2 cellular contexts compared by ENCODE assay signal in genomic region chr1:2055911-2056575, GRCh38.
TF ChIP-seq lines count a peak whose summit lies in the region.

No MANE protein-coding gene starts in this region.

TF ChIP-seq in GM23338, 12 proteins besides CTCF, POLR2A, EP300 and RAD21:
- TF ChIP-seq ZNF114 (CRISPR knock-in tag; IDR thresholded peaks at IDR 0.05) (no peak), EZH2phosphoT487 (IDR thresholded peaks at IDR 0.05; ENCODE audit: unreplicated experiment) (no peak), POLR2AphosphoS5 (IDR thresholded peaks at IDR 0.05; ENCODE audit: low read depth) (no peak), JUNB (IDR thresholded peaks at IDR 0.05; ENCODE audit: unreplicated experiment) (no peak), REST (IDR thresholded peaks at IDR 0.05; ENCODE audit: unreplicated experiment) (no peak), STAT1 (IDR thresholded peaks at IDR 0.05; ENCODE audit: unreplicated experiment) (no peak), CREB1 (CRISPR knock-in tag; IDR thresholded peaks at IDR 0.05; ENCODE audit: low read depth) (no peak), EZH2 (IDR thresholded peaks at IDR 0.05; ENCODE audit: low read depth, unreplicated experiment) (no peak)
- TF ChIP-seq, protein P1, sequence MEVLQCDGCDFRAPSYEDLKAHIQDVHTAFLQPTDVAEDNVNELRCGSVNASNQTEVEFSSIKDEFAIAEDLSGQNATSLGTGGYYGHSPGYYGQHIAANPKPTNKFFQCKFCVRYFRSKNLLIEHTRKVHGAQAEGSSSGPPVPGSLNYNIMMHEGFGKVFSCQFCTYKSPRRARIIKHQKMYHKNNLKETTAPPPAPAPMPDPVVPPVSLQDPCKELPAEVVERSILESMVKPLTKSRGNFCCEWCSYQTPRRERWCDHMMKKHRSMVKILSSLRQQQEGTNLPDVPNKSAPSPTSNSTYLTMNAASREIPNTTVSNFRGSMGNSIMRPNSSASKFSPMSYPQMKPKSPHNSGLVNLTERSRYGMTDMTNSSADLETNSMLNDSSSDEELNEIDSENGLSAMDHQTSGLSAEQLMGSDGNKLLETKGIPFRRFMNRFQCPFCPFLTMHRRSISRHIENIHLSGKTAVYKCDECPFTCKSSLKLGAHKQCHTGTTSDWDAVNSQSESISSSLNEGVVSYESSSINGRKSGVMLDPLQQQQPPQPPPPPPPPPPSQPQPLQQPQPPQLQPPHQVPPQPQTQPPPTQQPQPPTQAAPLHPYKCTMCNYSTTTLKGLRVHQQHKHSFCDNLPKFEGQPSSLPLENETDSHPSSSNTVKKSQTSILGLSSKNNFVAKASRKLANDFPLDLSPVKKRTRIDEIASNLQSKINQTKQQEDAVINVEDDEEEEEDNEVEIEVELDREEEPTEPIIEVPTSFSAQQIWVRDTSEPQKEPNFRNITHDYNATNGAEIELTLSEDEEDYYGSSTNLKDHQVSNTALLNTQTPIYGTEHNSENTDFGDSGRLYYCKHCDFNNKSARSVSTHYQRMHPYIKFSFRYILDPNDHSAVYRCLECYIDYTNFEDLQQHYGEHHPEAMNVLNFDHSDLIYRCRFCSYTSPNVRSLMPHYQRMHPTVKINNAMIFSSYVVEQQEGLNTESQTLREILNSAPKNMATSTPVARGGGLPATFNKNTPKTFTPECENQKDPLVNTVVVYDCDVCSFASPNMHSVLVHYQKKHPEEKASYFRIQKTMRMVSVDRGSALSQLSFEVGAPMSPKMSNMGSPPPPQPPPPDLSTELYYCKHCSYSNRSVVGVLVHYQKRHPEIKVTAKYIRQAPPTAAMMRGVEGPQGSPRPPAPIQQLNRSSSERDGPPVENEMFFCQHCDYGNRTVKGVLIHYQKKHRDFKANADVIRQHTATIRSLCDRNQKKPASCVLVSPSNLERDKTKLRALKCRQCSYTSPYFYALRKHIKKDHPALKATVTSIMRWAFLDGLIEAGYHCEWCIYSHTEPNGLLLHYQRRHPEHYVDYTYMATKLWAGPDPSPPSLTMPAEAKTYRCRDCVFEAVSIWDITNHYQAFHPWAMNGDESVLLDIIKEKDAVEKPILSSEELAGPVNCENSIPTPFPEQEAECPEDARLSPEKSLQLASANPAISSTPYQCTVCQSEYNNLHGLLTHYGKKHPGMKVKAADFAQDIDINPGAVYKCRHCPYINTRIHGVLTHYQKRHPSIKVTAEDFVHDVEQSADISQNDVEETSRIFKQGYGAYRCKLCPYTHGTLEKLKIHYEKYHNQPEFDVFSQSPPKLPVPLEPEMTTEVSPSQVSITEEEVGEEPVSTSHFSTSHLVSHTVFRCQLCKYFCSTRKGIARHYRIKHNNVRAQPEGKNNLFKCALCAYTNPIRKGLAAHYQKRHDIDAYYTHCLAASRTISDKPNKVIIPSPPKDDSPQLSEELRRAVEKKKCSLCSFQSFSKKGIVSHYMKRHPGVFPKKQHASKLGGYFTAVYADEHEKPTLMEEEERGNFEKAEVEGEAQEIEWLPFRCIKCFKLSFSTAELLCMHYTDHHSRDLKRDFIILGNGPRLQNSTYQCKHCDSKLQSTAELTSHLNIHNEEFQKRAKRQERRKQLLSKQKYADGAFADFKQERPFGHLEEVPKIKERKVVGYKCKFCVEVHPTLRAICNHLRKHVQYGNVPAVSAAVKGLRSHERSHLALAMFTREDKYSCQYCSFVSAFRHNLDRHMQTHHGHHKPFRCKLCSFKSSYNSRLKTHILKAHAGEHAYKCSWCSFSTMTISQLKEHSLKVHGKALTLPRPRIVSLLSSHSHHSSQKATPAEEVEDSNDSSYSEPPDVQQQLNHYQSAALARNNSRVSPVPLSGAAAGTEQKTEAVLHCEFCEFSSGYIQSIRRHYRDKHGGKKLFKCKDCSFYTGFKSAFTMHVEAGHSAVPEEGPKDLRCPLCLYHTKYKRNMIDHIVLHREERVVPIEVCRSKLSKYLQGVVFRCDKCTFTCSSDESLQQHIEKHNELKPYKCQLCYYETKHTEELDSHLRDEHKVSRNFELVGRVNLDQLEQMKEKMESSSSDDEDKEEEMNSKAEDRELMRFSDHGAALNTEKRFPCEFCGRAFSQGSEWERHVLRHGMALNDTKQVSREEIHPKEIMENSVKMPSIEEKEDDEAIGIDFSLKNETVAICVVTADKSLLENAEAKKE (CRISPR knock-in tag; IDR thresholded peaks at IDR 0.05), result no peak
TF ChIP-seq in GM23338: peak in this region for 0.

TF ChIP-seq in K562, 482 proteins besides CTCF, POLR2A, EP300 and RAD21:
- no peak for TF ChIP-seq NFIC (IDR thresholded peaks at IDR 0.05)
- no peak for TF ChIP-seq DPF2 (IDR thresholded peaks at IDR 0.05)
- TF ChIP-seq ARID3A (IDR thresholded peaks at IDR 0.05; ENCODE audit: borderline replicate concordance, low read depth, low read length), result no peak
- TF ChIP-seq MBD2 (IDR thresholded peaks at IDR 0.05; ENCODE audit: borderline replicate concordance, low read depth), result no peak
- TF ChIP-seq, protein P2, sequence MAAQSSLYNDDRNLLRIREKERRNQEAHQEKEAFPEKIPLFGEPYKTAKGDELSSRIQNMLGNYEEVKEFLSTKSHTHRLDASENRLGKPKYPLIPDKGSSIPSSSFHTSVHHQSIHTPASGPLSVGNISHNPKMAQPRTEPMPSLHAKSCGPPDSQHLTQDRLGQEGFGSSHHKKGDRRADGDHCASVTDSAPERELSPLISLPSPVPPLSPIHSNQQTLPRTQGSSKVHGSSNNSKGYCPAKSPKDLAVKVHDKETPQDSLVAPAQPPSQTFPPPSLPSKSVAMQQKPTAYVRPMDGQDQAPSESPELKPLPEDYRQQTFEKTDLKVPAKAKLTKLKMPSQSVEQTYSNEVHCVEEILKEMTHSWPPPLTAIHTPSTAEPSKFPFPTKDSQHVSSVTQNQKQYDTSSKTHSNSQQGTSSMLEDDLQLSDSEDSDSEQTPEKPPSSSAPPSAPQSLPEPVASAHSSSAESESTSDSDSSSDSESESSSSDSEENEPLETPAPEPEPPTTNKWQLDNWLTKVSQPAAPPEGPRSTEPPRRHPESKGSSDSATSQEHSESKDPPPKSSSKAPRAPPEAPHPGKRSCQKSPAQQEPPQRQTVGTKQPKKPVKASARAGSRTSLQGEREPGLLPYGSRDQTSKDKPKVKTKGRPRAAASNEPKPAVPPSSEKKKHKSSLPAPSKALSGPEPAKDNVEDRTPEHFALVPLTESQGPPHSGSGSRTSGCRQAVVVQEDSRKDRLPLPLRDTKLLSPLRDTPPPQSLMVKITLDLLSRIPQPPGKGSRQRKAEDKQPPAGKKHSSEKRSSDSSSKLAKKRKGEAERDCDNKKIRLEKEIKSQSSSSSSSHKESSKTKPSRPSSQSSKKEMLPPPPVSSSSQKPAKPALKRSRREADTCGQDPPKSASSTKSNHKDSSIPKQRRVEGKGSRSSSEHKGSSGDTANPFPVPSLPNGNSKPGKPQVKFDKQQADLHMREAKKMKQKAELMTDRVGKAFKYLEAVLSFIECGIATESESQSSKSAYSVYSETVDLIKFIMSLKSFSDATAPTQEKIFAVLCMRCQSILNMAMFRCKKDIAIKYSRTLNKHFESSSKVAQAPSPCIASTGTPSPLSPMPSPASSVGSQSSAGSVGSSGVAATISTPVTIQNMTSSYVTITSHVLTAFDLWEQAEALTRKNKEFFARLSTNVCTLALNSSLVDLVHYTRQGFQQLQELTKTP (IDR thresholded peaks at IDR 0.05; ENCODE audit: low read depth in 1 of 2, partially characterized antibody in 2 of 2), result no peak
- no peak for TF ChIP-seq PHB2 (IDR thresholded peaks at IDR 0.05; ENCODE audit: low read depth)
- TF ChIP-seq KLF16 (IDR thresholded peaks at IDR 0.05), result no peak
- TF ChIP-seq MTA2 (IDR thresholded peaks at IDR 0.05; ENCODE audit: low read depth), result no peak
- no peak for TF ChIP-seq ZNF174 (CRISPR knock-in tag; IDR thresholded peaks at IDR 0.05)
- no peak for TF ChIP-seq NCOA6 (IDR thresholded peaks at IDR 0.05)
- TF ChIP-seq TCF7L2 (IDR thresholded peaks at IDR 0.05; ENCODE audit: low read depth, low read length), result no peak
- TF ChIP-seq KLF6 (CRISPR knock-in tag; IDR thresholded peaks at IDR 0.05; ENCODE audit: borderline replicate concordance), result no peak
- TF ChIP-seq ZBTB49 (CRISPR knock-in tag; IDR thresholded peaks at IDR 0.05; ENCODE audit: borderline replicate concordance), result no peak
- no peak for TF ChIP-seq MTF1 (CRISPR knock-in tag; IDR thresholded peaks at IDR 0.05; ENCODE audit: borderline replicate concordance)
- TF ChIP-seq RBM39 (optimal IDR thresholded peaks at IDR 0.05; ENCODE audit: low read depth, low read length), result no peak
- no peak for TF ChIP-seq HSF4 (CRISPR knock-in tag; IDR thresholded peaks at IDR 0.05; ENCODE audit: borderline replicate concordance)
